1 cellular context compared by ENCODE assay signal in the genomic region with DNA sequence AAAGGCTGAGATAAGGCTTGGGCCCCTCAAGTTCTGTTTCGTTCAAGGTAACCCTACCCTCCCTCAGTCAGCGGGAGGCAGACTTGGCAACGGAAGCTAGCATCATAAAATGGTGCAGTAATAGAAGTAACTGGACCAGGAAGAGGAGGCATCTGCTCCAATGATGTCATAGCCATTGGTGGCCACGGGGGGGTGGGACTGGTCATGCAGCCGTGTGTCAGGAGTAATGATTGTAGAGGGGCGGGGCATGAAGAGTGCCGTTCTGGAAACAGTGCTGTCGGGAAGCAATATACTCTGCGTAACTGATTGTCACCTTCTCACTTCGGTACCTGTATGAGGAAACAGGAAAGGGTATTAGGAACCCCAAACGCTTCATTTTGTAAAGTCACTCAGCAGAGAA.
TF ChIP-seq lines count a peak whose summit lies in the region.

No MANE protein-coding gene starts in this region.

TF ChIP-seq in HepG2, 621 proteins besides CTCF, POLR2A, EP300 and RAD21:
- TF ChIP-seq GPBP1L1 (CRISPR knock-in tag; IDR thresholded peaks at IDR 0.05), result no peak
- 0 out of 2 replicates have a peak, but pooled peaks have one; percentile 40 for TF ChIP-seq ZBTB38 (CRISPR knock-in tag; IDR thresholded peaks at IDR 0.05)
- TF ChIP-seq DNMT1 (CRISPR knock-in tag; IDR thresholded peaks at IDR 0.05), result no peak
- TF ChIP-seq PRMT3 (CRISPR knock-in tag; IDR thresholded peaks at IDR 0.05; ENCODE audit: borderline replicate concordance, low read depth), result no peak
- TF ChIP-seq NONO (IDR thresholded peaks at IDR 0.05), result no peak
- no peak for TF ChIP-seq NONO (CRISPR knock-in tag; conservative IDR thresholded peaks at IDR 0.05)
- no peak for TF ChIP-seq KLF11 (CRISPR knock-in tag; IDR thresholded peaks at IDR 0.05)
- no peak for TF ChIP-seq TAF1 (CRISPR knock-in tag; IDR thresholded peaks at IDR 0.05)
- TF ChIP-seq, protein P1, sequence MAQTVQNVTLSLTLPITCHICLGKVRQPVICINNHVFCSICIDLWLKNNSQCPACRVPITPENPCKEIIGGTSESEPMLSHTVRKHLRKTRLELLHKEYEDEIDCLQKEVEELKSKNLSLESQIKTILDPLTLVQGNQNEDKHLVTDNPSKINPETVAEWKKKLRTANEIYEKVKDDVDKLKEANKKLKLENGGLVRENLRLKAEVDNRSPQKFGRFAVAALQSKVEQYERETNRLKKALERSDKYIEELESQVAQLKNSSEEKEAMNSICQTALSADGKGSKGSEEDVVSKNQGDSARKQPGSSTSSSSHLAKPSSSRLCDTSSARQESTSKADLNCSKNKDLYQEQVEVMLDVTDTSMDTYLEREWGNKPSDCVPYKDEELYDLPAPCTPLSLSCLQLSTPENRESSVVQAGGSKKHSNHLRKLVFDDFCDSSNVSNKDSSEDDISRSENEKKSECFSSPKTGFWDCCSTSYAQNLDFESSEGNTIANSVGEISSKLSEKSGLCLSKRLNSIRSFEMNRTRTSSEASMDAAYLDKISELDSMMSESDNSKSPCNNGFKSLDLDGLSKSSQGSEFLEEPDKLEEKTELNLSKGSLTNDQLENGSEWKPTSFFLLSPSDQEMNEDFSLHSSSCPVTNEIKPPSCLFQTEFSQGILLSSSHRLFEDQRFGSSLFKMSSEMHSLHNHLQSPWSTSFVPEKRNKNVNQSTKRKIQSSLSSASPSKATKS (CRISPR knock-in tag; IDR thresholded peaks at IDR 0.05), result no peak
- no peak for TF ChIP-seq MAF1 (CRISPR knock-in tag; IDR thresholded peaks at IDR 0.05; ENCODE audit: borderline replicate concordance)
- no peak for TF ChIP-seq PAX8 (CRISPR knock-in tag; IDR thresholded peaks at IDR 0.05; ENCODE audit: borderline replicate concordance)
- no peak for TF ChIP-seq CCDC6 (CRISPR knock-in tag; IDR thresholded peaks at IDR 0.05)
- TF ChIP-seq CREB1 (IDR thresholded peaks at IDR 0.05), result 0 out of 2 replicates have a peak, but pooled peaks have one; percentile 39
- no peak for TF ChIP-seq CREB1 (CRISPR knock-in tag; IDR thresholded peaks at IDR 0.05)
- no peak for TF ChIP-seq ZBTB7A (CRISPR knock-in tag; IDR thresholded peaks at IDR 0.05)
- no peak for TF ChIP-seq FOSL1 (CRISPR knock-in tag; IDR thresholded peaks at IDR 0.05; ENCODE audit: borderline replicate concordance)
- peak; percentile 74 for TF ChIP-seq ATF7 (IDR thresholded peaks at IDR 0.05)
- TF ChIP-seq ATF7 (CRISPR knock-in tag; IDR thresholded peaks at IDR 0.05), result no peak
- TF ChIP-seq KIAA2018 (CRISPR knock-in tag; IDR thresholded peaks at IDR 0.05; ENCODE audit: borderline replicate concordance), result no peak
- TF ChIP-seq POGZ (CRISPR knock-in tag; IDR thresholded peaks at IDR 0.05), result no peak
- TF ChIP-seq, protein P2, sequence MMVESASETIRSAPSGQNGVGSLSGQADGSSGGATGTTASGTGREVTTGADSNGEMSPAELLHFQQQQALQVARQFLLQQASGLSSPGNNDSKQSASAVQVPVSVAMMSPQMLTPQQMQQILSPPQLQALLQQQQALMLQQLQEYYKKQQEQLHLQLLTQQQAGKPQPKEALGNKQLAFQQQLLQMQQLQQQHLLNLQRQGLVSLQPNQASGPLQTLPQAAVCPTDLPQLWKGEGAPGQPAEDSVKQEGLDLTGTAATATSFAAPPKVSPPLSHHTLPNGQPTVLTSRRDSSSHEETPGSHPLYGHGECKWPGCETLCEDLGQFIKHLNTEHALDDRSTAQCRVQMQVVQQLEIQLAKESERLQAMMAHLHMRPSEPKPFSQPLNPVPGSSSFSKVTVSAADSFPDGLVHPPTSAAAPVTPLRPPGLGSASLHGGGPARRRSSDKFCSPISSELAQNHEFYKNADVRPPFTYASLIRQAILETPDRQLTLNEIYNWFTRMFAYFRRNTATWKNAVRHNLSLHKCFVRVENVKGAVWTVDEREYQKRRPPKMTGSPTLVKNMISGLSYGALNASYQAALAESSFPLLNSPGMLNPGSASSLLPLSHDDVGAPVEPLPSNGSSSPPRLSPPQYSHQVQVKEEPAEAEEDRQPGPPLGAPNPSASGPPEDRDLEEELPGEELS (CRISPR knock-in tag; IDR thresholded peaks at IDR 0.05), result no peak
- no peak for TF ChIP-seq ZNF839 (CRISPR knock-in tag; IDR thresholded peaks at IDR 0.05; ENCODE audit: borderline replicate concordance)
- TF ChIP-seq PRPF4 (IDR thresholded peaks at IDR 0.05; ENCODE audit: low read depth, low read length, poor library complexity, severe bottlenecking), result no peak
